In the genomic region with DNA sequence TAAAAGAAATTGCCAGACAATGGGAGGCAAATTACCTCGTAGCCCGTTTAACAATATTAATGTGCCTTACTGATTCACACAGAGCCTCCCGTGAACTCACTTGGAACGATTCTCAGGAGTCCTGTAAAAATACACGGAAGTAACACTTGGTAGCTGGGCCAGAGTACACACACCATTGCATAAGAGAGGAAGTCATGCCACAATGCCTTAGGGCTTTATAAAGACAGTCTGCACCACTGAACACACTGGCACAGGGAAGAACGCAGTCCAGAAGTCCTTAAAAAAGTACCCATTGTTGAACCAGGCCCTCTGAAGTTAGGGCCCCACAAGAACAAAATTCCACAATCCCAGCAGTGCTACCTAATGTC, we compare ENCODE assay signal across 9 cellular contexts. TPM values are rescaled to one million over a fixed set of nuclear protein-coding genes. Genes with fewer than 3 reads are reported as not detected.
DNase-seq lines count a peak whose midpoint lies in the region; ATAC-seq, FAIRE-seq and TF ChIP-seq lines count a peak whose summit lies in the region.
"Had no signal": no experiment of that assay in that cellular context is flagged by ENCODE, and none has a peak within 500 bp of the region (broad histone marks: within the 10 kb centered on the region; RNA-seq: fewer than 3 reads in every experiment).

No MANE protein-coding gene starts in this region.

- H3K4me1 ChIP-seq in A549, result peaks cover 43% of the 10 kb centered on the region
- peaks cover 24 to 28% of the 10 kb centered on the region in 2 donors for H3K4me1 ChIP-seq in mucosa of rectum (ENCODE audit: control insufficient read depth in 2 of 2, insufficient read depth in 2 of 2, low read length in 2 of 2)
- peaks cover 22% of the 10 kb centered on the region for H3K4me1 ChIP-seq in MM.1S (ENCODE audit: low read length)

- H3K4me3 Mint-ChIP-seq in dendritic cell treated with granulocyte-macrophage colony-stimulating factor and Interleukin-4, amounts not matched to agents 40 ng/mL and 50 ng/mL, for 4 days, result no peak overlapping the region

- H3K27ac ChIP-seq in A549, result peak overlapping the region; percentile 82 to 84
- peak overlapping the region; percentile 97 for H3K27ac ChIP-seq in mucosa of rectum (ENCODE audit: low read depth in 2 of 2, low read length in 2 of 2)
- no peak overlapping the region for H3K27ac ChIP-seq in MM.1S (ENCODE audit: low read length)

- TF ChIP-seq CTCF in A549 (IDR thresholded peaks at IDR 0.05) (no peak), MM.1S (IDR thresholded peaks at IDR 0.05; ENCODE audit: low read length) (no peak)

- CTCF ChIA-PET in A549 (lab: Yijun Ruan, JAX), result interaction anchor here (1.6 to 2.7 kb wide), 2 partner anchors 9 to 13 kb away, joined by 7 to 8 read pairs; no protein-coding TSS in a partner anchor

- H4K20me1 ChIP-seq in MM.1S (ENCODE audit: insufficient read depth, low read length), result no peaks in the 10 kb centered on the region

- no peak for TF ChIP-seq RAD21 in A549 (conservative IDR thresholded peaks at IDR 0.05 in 1 of 2, IDR thresholded peaks at IDR 0.05 in 1 of 2)

- H3K79me2 ChIP-seq in MM.1S (ENCODE audit: low read length), result no peaks in the 10 kb centered on the region

- no peak for TF ChIP-seq POLR2A in A549 (IDR thresholded peaks at IDR 0.05; ENCODE audit: low read length)

- peaks cover 44% of the 10 kb centered on the region for H3K4me1 Mint-ChIP-seq in dendritic cell treated with granulocyte-macrophage colony-stimulating factor and Interleukin-4, amounts not matched to agents 40 ng/mL and 50 ng/mL, for 4 days (ENCODE audit: low read depth)

- no peak overlapping the region for H2AFZ ChIP-seq in MM.1S (ENCODE audit: low read length)

- no peaks in the 10 kb centered on the region for H3K27me3 Mint-ChIP-seq in dendritic cell treated with granulocyte-macrophage colony-stimulating factor and Interleukin-4, amounts not matched to agents 40 ng/mL and 50 ng/mL, for 4 days

- 1% methylated on average over 6 of the region's 6 CpGs for WGBS in A549 (ENCODE audit: missing lambda C conversion rate)

- no peak for TF ChIP-seq EP300 in A549 (IDR thresholded peaks at IDR 0.05)

- intact Hi-C loops in dendritic cell treated with granulocyte-macrophage colony-stimulating factor and Interleukin-4, amounts not matched to agents 40 ng/mL and 50 ng/mL, for 4 days (cut with micrococcal nuclease), result no loop called here

- H3K9me2 ChIP-seq in MM.1S (replicated peaks; ENCODE audit: insufficient read depth, low read length), result no peaks in the 10 kb centered on the region

- H3F3A ChIP-seq in MM.1S (ENCODE audit: insufficient read depth, low read length), result peaks cover 10% of the 10 kb centered on the region

- POLR2A ChIA-PET in A549 (lab: Yijun Ruan, JAX), result no interaction called here

- H3K36me3 Mint-ChIP-seq in dendritic cell treated with granulocyte-macrophage colony-stimulating factor and Interleukin-4, amounts not matched to agents 40 ng/mL and 50 ng/mL, for 4 days (ENCODE audit: low read depth), result peaks cover 38% of the 10 kb centered on the region

- H3K27me3 ChIP-seq in mucosa of rectum (ENCODE audit: control insufficient read depth in 2 of 2, insufficient read depth in 2 of 2, low read length in 2 of 2) (no peaks in the 10 kb centered on the region), MM.1S (replicated peaks; ENCODE audit: insufficient read depth, low read length) (no peaks in the 10 kb centered on the region)

- H3K4me2 ChIP-seq in A549 (peak overlapping the region; percentile 83), MM.1S (ENCODE audit: low read depth, low read length) (no peak overlapping the region)

- peak overlapping the region; percentile 74 for H3K27ac Mint-ChIP-seq in dendritic cell treated with granulocyte-macrophage colony-stimulating factor and Interleukin-4, amounts not matched to agents 40 ng/mL and 50 ng/mL, for 4 days

- H3K9me3 ChIP-seq in A549 (no peaks in the 10 kb centered on the region), mucosa of rectum (ENCODE audit: control insufficient read depth in 2 of 2, low read length in 2 of 2) (no peaks in the 10 kb centered on the region), MM.1S (replicated peaks; ENCODE audit: insufficient read depth, low read length) (no peaks in the 10 kb centered on the region)

- ATAC-seq in A549, result peak; percentile 87 to 91
- peak; percentile 52 for ATAC-seq in GM19438 (IDR thresholded peaks at IDR 0.05; ENCODE audit: low read depth, unreplicated experiment)

- no peaks in the 10 kb centered on the region for H3K9me3 Mint-ChIP-seq in dendritic cell treated with granulocyte-macrophage colony-stimulating factor and Interleukin-4, amounts not matched to agents 40 ng/mL and 50 ng/mL, for 4 days

- H3K36me3 ChIP-seq in mucosa of rectum (ENCODE audit: control insufficient read depth in 2 of 2, insufficient read depth in 2 of 2, low read length in 2 of 2) (no peaks in the 10 kb centered on the region), MM.1S (replicated peaks; ENCODE audit: insufficient read depth, low read length) (no peaks in the 10 kb centered on the region)

- peak; percentile 13 for FAIRE-seq in A549 (lab: Jason Lieb, UNC)
- FAIRE-seq: G401.6 had no signal

- peak overlapping the region; percentile 61 to 72 for H3K9ac ChIP-seq in mucosa of rectum (ENCODE audit: low read depth in 1 of 2, low read length in 2 of 2)
- H3K9ac ChIP-seq in MM.1S (ENCODE audit: low read length), result no peak overlapping the region

- peak overlapping the region; percentile 23; the same call in 2 of the 3 replicates for H3K4me3 ChIP-seq in A549
- peak overlapping the region; percentile 54 to 63 for H3K4me3 ChIP-seq in mucosa of rectum (ENCODE audit: low read length in 2 of 2)
- no peak overlapping the region for H3K4me3 ChIP-seq in MM.1S (ENCODE audit: low read length)

- DNase-seq in A549 (ENCODE audit: low read depth in 1 of 2, low spot score in 1 of 2), result peak; percentile 66 to 75
- DNase-seq in NCI-H1048 (lab: John Stamatoyannopoulos, UW), result peak; percentile 16
- DNase-seq in MM.1S, result no peak
- DNase-seq in DMS 273 treated with DMSO at 0.1 percent for 48 hours (lab: John Stamatoyannopoulos, UW), result no peak
- no peak for DNase-seq in NCI-H524 treated with DMSO at 0.1 percent for 48 hours (lab: John Stamatoyannopoulos, UW)

TF ChIP-seq in A549, 52 proteins besides CTCF, POLR2A, EP300 and RAD21 (continues in another document):
- no peak for TF ChIP-seq HOXA7 (CRISPR knock-in tag; IDR thresholded peaks at IDR 0.05)
- TF ChIP-seq RFX5 (IDR thresholded peaks at IDR 0.05), result no peak
- no peak for TF ChIP-seq CBX8 (IDR thresholded peaks at IDR 0.05)
- TF ChIP-seq JUNB (IDR thresholded peaks at IDR 0.05), result peak; percentile 34; the same call in 1 of the 2 replicates
- TF ChIP-seq MYC (IDR thresholded peaks at IDR 0.05; ENCODE audit: borderline replicate concordance, low read length), result 0 out of 2 replicates have a peak, but pooled peaks have one; percentile 38
- TF ChIP-seq SMC3 (IDR thresholded peaks at IDR 0.05), result no peak
- TF ChIP-seq EHMT2 (IDR thresholded peaks at IDR 0.05; ENCODE audit: low read depth), result no peak
- no peak for TF ChIP-seq ESRRA (IDR thresholded peaks at IDR 0.05; ENCODE audit: borderline replicate concordance, low read length)
- TF ChIP-seq, protein P1, sequence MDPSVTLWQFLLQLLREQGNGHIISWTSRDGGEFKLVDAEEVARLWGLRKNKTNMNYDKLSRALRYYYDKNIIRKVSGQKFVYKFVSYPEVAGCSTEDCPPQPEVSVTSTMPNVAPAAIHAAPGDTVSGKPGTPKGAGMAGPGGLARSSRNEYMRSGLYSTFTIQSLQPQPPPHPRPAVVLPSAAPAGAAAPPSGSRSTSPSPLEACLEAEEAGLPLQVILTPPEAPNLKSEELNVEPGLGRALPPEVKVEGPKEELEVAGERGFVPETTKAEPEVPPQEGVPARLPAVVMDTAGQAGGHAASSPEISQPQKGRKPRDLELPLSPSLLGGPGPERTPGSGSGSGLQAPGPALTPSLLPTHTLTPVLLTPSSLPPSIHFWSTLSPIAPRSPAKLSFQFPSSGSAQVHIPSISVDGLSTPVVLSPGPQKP (IDR thresholded peaks at IDR 0.05; ENCODE audit: low read depth, low read length), result no peak
- TF ChIP-seq RARB (CRISPR knock-in tag; IDR thresholded peaks at IDR 0.05), result no peak
- TF ChIP-seq EHF (CRISPR knock-in tag; IDR thresholded peaks at IDR 0.05), result 0 out of 2 replicates have a peak, but pooled peaks have one; percentile 39
- TF ChIP-seq E2F6 (IDR thresholded peaks at IDR 0.05; ENCODE audit: borderline replicate concordance, low read depth), result no peak
- no peak for TF ChIP-seq HOXB13 (CRISPR knock-in tag; IDR thresholded peaks at IDR 0.05; ENCODE audit: low read depth)
- no peak for TF ChIP-seq ZFP36 (IDR thresholded peaks at IDR 0.05; ENCODE audit: borderline replicate concordance, partially characterized antibody)
- no peak for TF ChIP-seq MAZ (IDR thresholded peaks at IDR 0.05; ENCODE audit: borderline replicate concordance, low read depth, low read length)

RNA-seq across cellular contexts. Expression of gene SLC2A9, which starts 15.1 kb away (rescaled TPM):
- 0.61 and 0.70 TPM in 2 replicates for polyA plus RNA-seq in A549 (2011; rRNA removed)
- polyA plus RNA-seq in A549 (2012; cell fraction: cytosol; rRNA removed), result 0.20 and 0.29 TPM in 2 replicates
- polyA plus RNA-seq in A549 (2012; cell fraction: nucleus; rRNA removed), result 0.46 and 0.64 TPM in 2 replicates
- 0.62 to 1.0 TPM (median 0.76 TPM) in 3 replicates for polyA plus RNA-seq in A549 (2017; fragmentation: RNase III; extraction: RNeasy Plus Mini Kit Qiagen cat#74134 plus additional on column Dnase treatment)
- 0.54 and 1.7 TPM in 2 replicates for polyA minus RNA-seq in A549 (2011; rRNA and poly(A)+ RNA removed)

Comparison
In these comparisons a context has a peak if more than half of its experiments do, and no peak if none do; other contexts are left out.
1. DNase-seq: peak in A549 (2 of 2) and NCI-H1048 (single experiment); none in MM.1S (single experiment), DMS 273 treated with DMSO at 0.1 percent for 48 hours (single experiment) and NCI-H524 treated with DMSO at 0.1 percent for 48 hours (single experiment).